In genomic region chr1:84434756-84435142, GRCh38 we compare ENCODE assay signal across 1 cellular context.
TF ChIP-seq lines count a peak whose summit lies in the region.

No MANE protein-coding gene starts in this region.

TF ChIP-seq in HEK293, 187 proteins besides CTCF, POLR2A, EP300 and RAD21:
- 0 out of 2 replicates have a peak, but pooled peaks have one; percentile 18 for TF ChIP-seq PRDM1 (tag by site-specific recombination; IDR thresholded peaks at IDR 0.05)
- TF ChIP-seq ZNF174 (tag by site-specific recombination; IDR thresholded peaks at IDR 0.05): no peak
